Comparison of ENCODE assay signal across 33 cellular contexts in genomic region chr9:89097219-89097618, GRCh38.
"Had no signal": no experiment of that assay in that cellular context is flagged by ENCODE, and none has a peak within 500 bp of the region (broad histone marks: within the 10 kb centered on the region; RNA-seq: fewer than 3 reads in every experiment).

No MANE protein-coding gene starts in this region.

- H3K9me3 Mint-ChIP-seq: activated CD4-positive, alpha-beta memory T cell treated with anti-CD3 and anti-CD28 coated beads for 36 hours; activated CD4-positive, alpha-beta T cell treated with anti-CD3 and anti-CD28 coated beads, Interleukin-2, amount 10 ng/mL, durations not matched to agents 7 days and 5 days; activated naive CD4-positive, alpha-beta T cell treated with anti-CD3 and anti-CD28 coated beads, Interleukin-2, amount 10 ng/mL, durations not matched to agents 7 days and 5 days; activated T-cell treated with anti-CD3 and anti-CD28 coated beads, Interleukin-2, amount 50 U/mL, for 4 hours; central memory CD8-positive, alpha-beta T cell had no signal

- H3K36me3 ChIP-seq: ascending aorta, cardiac muscle cell, Peyer's patch had no signal

- H3K9me3 ChIP-seq: ascending aorta, Peyer's patch had no signal

- DNase-seq: activated CD4-positive, alpha-beta memory T cell treated with anti-CD3 and anti-CD28 coated beads for 36 hours; activated CD4-positive, alpha-beta T cell treated with anti-CD3 and anti-CD28 coated beads for 36 hours; activated CD4-positive, alpha-beta T cell treated with anti-CD3 and anti-CD28 coated beads, Interleukin-2, amount 10 ng/mL, durations not matched to agents 7 days and 5 days; activated CD8-positive, alpha-beta memory T cell treated with anti-CD3 and anti-CD28 coated beads, Interleukin-2, amount 50 U/mL, for 4 hours; activated effector memory CD4-positive, alpha-beta T cell treated with Interleukin-2 at 50 U/mL for 16 hours; activated naive CD4-positive, alpha-beta T cell treated with anti-CD3 and anti-CD28 coated beads, Interleukin-2, amount 10 ng/mL, durations not matched to agents 7 days and 5 days; activated naive CD8-positive, alpha-beta T cell treated with anti-CD3 and anti-CD28 coated beads for 36 hours; activated T-cell treated with anti-CD3 and anti-CD28 coated beads for 4 hours; activated T-cell treated with anti-CD3 and anti-CD28 coated beads, Interleukin-2, amount 50 U/mL, for 4 hours; amygdala; NCI-H1092 treated with DMSO at 0.1 percent for 48 hours; NCI-H1417; NCI-H146; NCI-H187; NCI-H2029 treated with DMSO at 0.1 percent for 48 hours; NCI-H2107; NCI-H2171; NCI-H510A; NCI-H526; NCI-H748 treated with DMSO at 0.1 percent for 48 hours; NK-92 treated with Interleukin-12 subunit alpha and Interleukin-12 subunit beta, amount 100 ng/mL, for 24 hours; PC-3; Peyer's patch; SIG-M5; SW 1271; T-helper 1 cell; T-helper 2 cell; T1000 had no signal

- H3K4me1 ChIP-seq: ascending aorta, Peyer's patch had no signal

- H3K4me3 Mint-ChIP-seq: activated CD4-positive, alpha-beta memory T cell treated with anti-CD3 and anti-CD28 coated beads for 36 hours; activated CD4-positive, alpha-beta T cell treated with anti-CD3 and anti-CD28 coated beads for 36 hours; activated CD4-positive, alpha-beta T cell treated with anti-CD3 and anti-CD28 coated beads, Interleukin-2, amount 10 ng/mL, durations not matched to agents 7 days and 5 days; activated naive CD4-positive, alpha-beta T cell treated with anti-CD3 and anti-CD28 coated beads, Interleukin-2, amount 10 ng/mL, durations not matched to agents 7 days and 5 days; activated naive CD8-positive, alpha-beta T cell treated with anti-CD3 and anti-CD28 coated beads for 36 hours; activated T-cell treated with anti-CD3 and anti-CD28 coated beads, Interleukin-2, amount 50 U/mL, for 4 hours; central memory CD8-positive, alpha-beta T cell had no signal

- H3K27me3 Mint-ChIP-seq: activated naive CD4-positive, alpha-beta T cell treated with anti-CD3 and anti-CD28 coated beads, Interleukin-2, amount 10 ng/mL, durations not matched to agents 7 days and 5 days; activated naive CD8-positive, alpha-beta T cell treated with anti-CD3 and anti-CD28 coated beads for 36 hours had no signal

- H3K27me3 ChIP-seq: ascending aorta, cardiac muscle cell, Peyer's patch had no signal

- H3K27ac ChIP-seq: ascending aorta, cardiac muscle cell, Peyer's patch, RWPE1 had no signal

- H3K4me3 ChIP-seq: ascending aorta, cardiac muscle cell, K562, Peyer's patch had no signal

- H3K4me1 Mint-ChIP-seq: activated CD4-positive, alpha-beta T cell treated with anti-CD3 and anti-CD28 coated beads for 36 hours; activated CD4-positive, alpha-beta T cell treated with anti-CD3 and anti-CD28 coated beads, Interleukin-2, amount 10 ng/mL, durations not matched to agents 7 days and 5 days; activated naive CD4-positive, alpha-beta T cell treated with anti-CD3 and anti-CD28 coated beads, Interleukin-2, amount 10 ng/mL, durations not matched to agents 7 days and 5 days; activated naive CD8-positive, alpha-beta T cell treated with anti-CD3 and anti-CD28 coated beads for 36 hours; central memory CD8-positive, alpha-beta T cell had no signal

- H3K27ac Mint-ChIP-seq: activated CD4-positive, alpha-beta memory T cell treated with anti-CD3 and anti-CD28 coated beads for 36 hours; activated CD4-positive, alpha-beta T cell treated with anti-CD3 and anti-CD28 coated beads for 36 hours; activated CD4-positive, alpha-beta T cell treated with anti-CD3 and anti-CD28 coated beads, Interleukin-2, amount 10 ng/mL, durations not matched to agents 7 days and 5 days; activated naive CD4-positive, alpha-beta T cell treated with anti-CD3 and anti-CD28 coated beads, Interleukin-2, amount 10 ng/mL, durations not matched to agents 7 days and 5 days; activated naive CD8-positive, alpha-beta T cell treated with anti-CD3 and anti-CD28 coated beads for 36 hours had no signal

- H3K36me3 Mint-ChIP-seq: activated CD4-positive, alpha-beta memory T cell treated with anti-CD3 and anti-CD28 coated beads for 36 hours; activated naive CD4-positive, alpha-beta T cell treated with anti-CD3 and anti-CD28 coated beads, Interleukin-2, amount 10 ng/mL, durations not matched to agents 7 days and 5 days; activated naive CD8-positive, alpha-beta T cell treated with anti-CD3 and anti-CD28 coated beads for 36 hours had no signal
